Comparison of ENCODE assay signal across 18 cellular contexts in genomic region chr14:68631058-68631690, GRCh38.
DNase-seq lines count a peak whose midpoint lies in the region; ATAC-seq, FAIRE-seq and TF ChIP-seq lines count a peak whose summit lies in the region.
"Had no signal": no experiment of that assay in that cellular context is flagged by ENCODE, and none has a peak within 500 bp of the region (broad histone marks: within the 10 kb centered on the region; RNA-seq: fewer than 3 reads in every experiment).

No MANE protein-coding gene starts in this region.

- intact Hi-C loops in esophagus muscularis mucosa (cut with DNase I) (no loop called here), testis (cut with DNase I; ENCODE audit: low total_unique reads) (no loop called here)

- no peaks in the 10 kb centered on the region for H3K27me3 ChIP-seq in RWPE2 (ENCODE audit: insufficient read depth, poor library complexity, severe bottlenecking)
- no peaks in the 10 kb centered on the region for H3K27me3 ChIP-seq in esophagus muscularis mucosa
- H3K27me3 ChIP-seq in neuronal stem cell (ENCODE audit: control insufficient read depth in 3 of 3, insufficient read depth in 3 of 3, low read depth in 1 of 3, low read length in 3 of 3) = no peaks in the 10 kb centered on the region
- no peaks in the 10 kb centered on the region for H3K27me3 ChIP-seq in testis
- H3K27me3 ChIP-seq in Peyer's patch = no peaks in the 10 kb centered on the region
- H3K27me3 ChIP-seq: upper lobe of right lung had no signal

- FAIRE-seq in frontal cortex (lab: Jason Lieb, UNC) = no peak
- FAIRE-seq: kidney, small intestine had no signal

- no peaks in the 10 kb centered on the region for H3K79me1 ChIP-seq in neuronal stem cell (ENCODE audit: low read depth, low read length)

- no peak overlapping the region for H4K8ac ChIP-seq in neuronal stem cell (ENCODE audit: low read depth, low read length)

- H3K18ac ChIP-seq in neuronal stem cell (ENCODE audit: low read length) = peak overlapping the region; percentile 22

- no peak overlapping the region for H2AFZ ChIP-seq in neuronal stem cell (ENCODE audit: low read length)

- H2BK15ac ChIP-seq in neuronal stem cell (ENCODE audit: low read length) = peak overlapping the region; percentile 22

- H3K36me3 ChIP-seq in RWPE2 (ENCODE audit: low read depth) (no peaks in the 10 kb centered on the region), esophagus muscularis mucosa (no peaks in the 10 kb centered on the region), neuronal stem cell (replicated peaks in 1 of 2; ENCODE audit: control insufficient read depth in 2 of 2, insufficient read depth in 2 of 2, low read length in 2 of 2) (no peaks in the 10 kb centered on the region), testis (ENCODE audit: low read depth, missing control alignments) (no peaks in the 10 kb centered on the region), Peyer's patch (no peaks in the 10 kb centered on the region)
- H3K36me3 ChIP-seq: upper lobe of right lung had no signal

- TF ChIP-seq CTCF in RWPE2 (IDR thresholded peaks at IDR 0.05; ENCODE audit: poor library complexity, severe bottlenecking) (no peak), esophagus muscularis mucosa (IDR thresholded peaks at IDR 0.05) (no peak), testis (IDR thresholded peaks at IDR 0.05) (no peak), Peyer's patch (IDR thresholded peaks at IDR 0.05) (no peak)

- no peak overlapping the region for H3K9ac ChIP-seq in neuronal stem cell (ENCODE audit: low read depth, low read length, poor library complexity)

- TF ChIP-seq EP300 in esophagus muscularis mucosa (IDR thresholded peaks at IDR 0.05) = no peak

- H2BK12ac ChIP-seq in neuronal stem cell (ENCODE audit: low read length) = no peak overlapping the region

- H2BK5ac ChIP-seq in neuronal stem cell (ENCODE audit: low read length) = no peak overlapping the region

- H3K9me3 ChIP-seq in RWPE2 (ENCODE audit: severe bottlenecking) = no peaks in the 10 kb centered on the region
- H3K9me3 ChIP-seq in esophagus muscularis mucosa = no peaks in the 10 kb centered on the region
- H3K9me3 ChIP-seq in neuronal stem cell (replicated peaks in 1 of 2; ENCODE audit: control insufficient read depth in 2 of 2, insufficient read depth in 1 of 2, low read depth in 1 of 2, low read length in 2 of 2) = peaks cover 0 to 8% of the 10 kb centered on the region in 2 donors
- no peaks in the 10 kb centered on the region for H3K9me3 ChIP-seq in testis
- no peaks in the 10 kb centered on the region for H3K9me3 ChIP-seq in Peyer's patch
- H3K9me3 ChIP-seq: upper lobe of right lung had no signal

- no peak overlapping the region for H3K14ac ChIP-seq in neuronal stem cell (ENCODE audit: low read length)

- H2BK120ac ChIP-seq in neuronal stem cell (ENCODE audit: low read depth, low read length) = no peak overlapping the region

- H4K91ac ChIP-seq in neuronal stem cell (ENCODE audit: low read depth, low read length, poor library complexity) = no peak overlapping the region

- no peak overlapping the region for H3K4ac ChIP-seq in neuronal stem cell (ENCODE audit: low read length)

- H3K27ac ChIP-seq in RWPE2 (ENCODE audit: poor library complexity, severe bottlenecking) (no peak overlapping the region), esophagus muscularis mucosa (replicated peaks in 1 of 4) (peak overlapping the region; percentile 60 to 78 (median 76)), neuronal stem cell (replicated peaks; ENCODE audit: low read length) (no peak overlapping the region), testis (peak overlapping the region; percentile 79 to 81), Peyer's patch (peak overlapping the region in 2 of 4 donors; percentile 21 to 76)
- H3K27ac ChIP-seq: HL-60 had no signal

- H3K4me2 ChIP-seq in neuronal stem cell (ENCODE audit: insufficient read depth, low read length, poor library complexity, severe bottlenecking) = no peak overlapping the region

- H3K4me1 ChIP-seq in RWPE2 (ENCODE audit: insufficient read depth, poor library complexity, severe bottlenecking) = no peaks in the 10 kb centered on the region
- H3K4me1 ChIP-seq in esophagus muscularis mucosa = peaks cover 52 to 90% (median 84%) of the 10 kb centered on the region in 4 donors
- peaks cover 16 to 25% of the 10 kb centered on the region in 2 donors for H3K4me1 ChIP-seq in neuronal stem cell (ENCODE audit: control insufficient read depth in 2 of 2, insufficient read depth in 1 of 2, low read depth in 1 of 2, low read length in 2 of 2)
- H3K4me1 ChIP-seq in testis = peaks cover 41% of the 10 kb centered on the region
- peaks cover 0 to 29% (median 0%) of the 10 kb centered on the region in 4 donors for H3K4me1 ChIP-seq in Peyer's patch

- H3K4me3 ChIP-seq in RWPE2 (ENCODE audit: severe bottlenecking) = no peak overlapping the region
- H3K4me3 ChIP-seq in esophagus muscularis mucosa = no peak overlapping the region
- no peak overlapping the region for H3K4me3 ChIP-seq in neuronal stem cell (ENCODE audit: low read length in 2 of 2)
- no peak overlapping the region for H3K4me3 ChIP-seq in testis
- H3K4me3 ChIP-seq in Peyer's patch = no peak overlapping the region
- H3K4me3 ChIP-seq: upper lobe of right lung had no signal

- H2AK5ac ChIP-seq in neuronal stem cell (ENCODE audit: low read depth, low read length) = peak overlapping the region; percentile 49

- 89% methylated on average over 8 of the region's 8 CpGs for WGBS in esophagus muscularis mucosa
- no CpG with 5 or more reads among the region's 8 CpGs for whole genome bisulfite sequencing in neuronal stem cell (ENCODE audit: extremely low coverage in 2 of 2, insufficient read length in 2 of 2, insufficient replicate concordance in 1 of 2), 2 donors
- WGBS in testis, 2 donors = 70 to 71% methylated on average over 8 of the region's 8 CpGs

- DNase-seq in RWPE2 (ENCODE audit: low spot score) (peak; percentile 34), esophagus muscularis mucosa (ENCODE audit: extremely low spot score) (peak; percentile 83), neuronal stem cell (ENCODE audit: low spot score) (no peak), testis (no peak), DMS153 treated with DMSO at 0.1 percent for 48 hours (lab: John Stamatoyannopoulos, UW; ENCODE audit: unreplicated experiment) (no peak), frontal cortex (ENCODE audit: low spot score in 2 of 2) (no peak), Peyer's patch (no peak)
- DNase-seq: amniotic stem cell; kidney; NCI-H1694; stimulated activated CD8-positive, alpha-beta memory T cell treated with anti-CD3 and anti-CD28 coated beads, Interleukin-4, amount 100 ng/mL, for 48 hours; T1000 had no signal

- no peak overlapping the region for H3K23ac ChIP-seq in neuronal stem cell (ENCODE audit: low read depth, low read length, poor library complexity)

- TF ChIP-seq POLR2A in esophagus muscularis mucosa (IDR thresholded peaks at IDR 0.05; ENCODE audit: low read depth) (no peak), testis (IDR thresholded peaks at IDR 0.05) (no peak), Peyer's patch (IDR thresholded peaks at IDR 0.05) (no peak)

- ATAC-seq in RWPE2 (ENCODE audit: low read depth) = no peak
- ATAC-seq: activated CD4-positive, CD25-positive, alpha-beta regulatory T cell treated with anti-CD3 and anti-CD28 coated beads, Interleukin-2, amount 50 U/mL, for 24 hours; activated T-helper 17 cell treated with anti-CD3 and anti-CD28 coated beads, Interleukin-2, amount 50 U/mL, for 72 hours; Panc1; upper lobe of right lung had no signal

Comparison
In these comparisons a context has a peak if more than half of its experiments do, and no peak if none do; other contexts are left out.
1. DNase-seq: peak in RWPE2 (single experiment) and esophagus muscularis mucosa (single experiment); none in neuronal stem cell (single experiment), testis (single experiment), DMS153 treated with DMSO at 0.1 percent for 48 hours (single experiment), frontal cortex (0 of 2) and Peyer's patch (0 of 3).
2. H3K27ac ChIP-seq: peak in esophagus muscularis mucosa (4 of 4) and testis (2 of 2); none in RWPE2 (single experiment) and neuronal stem cell (single experiment).